2 cellular contexts compared by ENCODE assay signal in the genomic region with DNA sequence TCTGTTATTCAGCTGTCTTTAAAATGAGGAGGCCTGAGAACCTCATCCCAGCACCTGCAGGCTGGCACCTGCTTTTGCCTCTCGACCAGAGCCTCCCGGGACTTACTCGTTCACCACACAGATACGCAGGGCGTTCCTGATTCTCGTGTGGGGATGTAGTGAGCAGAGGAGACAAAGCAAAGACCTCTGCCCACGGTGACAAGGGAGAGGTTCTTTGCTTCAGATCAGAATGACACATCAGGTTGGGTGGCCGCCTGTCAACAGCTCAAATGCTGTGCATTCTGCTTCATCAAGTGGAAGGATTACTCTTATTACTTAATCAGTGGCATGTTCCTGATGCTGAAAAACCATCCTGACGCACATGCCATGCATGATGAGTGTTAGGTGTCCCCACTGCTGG.
TF ChIP-seq lines count a peak whose summit lies in the region.

No MANE protein-coding gene starts in this region.

TF ChIP-seq in H1, 55 proteins besides CTCF, POLR2A, EP300 and RAD21:
- TF ChIP-seq JUN (IDR thresholded peaks at IDR 0.05; ENCODE audit: low read depth, low read length) (no peak), ZNF274 (IDR thresholded peaks at IDR 0.05; ENCODE audit: borderline replicate concordance, extremely low read depth, low read length) (no peak), MAFK (IDR thresholded peaks at IDR 0.05; ENCODE audit: low read depth, low read length) (no peak), SP2 (IDR thresholded peaks at IDR 0.05; ENCODE audit: low read length) (no peak), HDAC2 (IDR thresholded peaks at IDR 0.05; ENCODE audit: borderline replicate concordance in 1 of 2, low read depth in 2 of 2, low read length in 2 of 2) (no peak), PHF8 (conservative IDR thresholded peaks at IDR 0.05; ENCODE audit: low read depth, low read length) (no peak), USF2 (IDR thresholded peaks at IDR 0.05; ENCODE audit: low read length) (no peak), HDAC6 (IDR thresholded peaks at IDR 0.05; ENCODE audit: low read depth, low read length) (no peak), CHD2 (IDR thresholded peaks at IDR 0.05; ENCODE audit: low read length) (no peak), NRF1 (IDR thresholded peaks at IDR 0.05; ENCODE audit: low read depth, low read length) (no peak), RFX5 (IDR thresholded peaks at IDR 0.05; ENCODE audit: borderline replicate concordance, low read depth, low read length) (no peak), EZH2 (IDR thresholded peaks at IDR 0.05; ENCODE audit: low read depth, low read length, severe bottlenecking) (no peak), BACH1 (IDR thresholded peaks at IDR 0.05; ENCODE audit: low read length) (no peak), SAP30 (IDR thresholded peaks at IDR 0.05; ENCODE audit: insufficient read depth, insufficient replicate concordance, low read length) (no peak), CBX5 (IDR thresholded peaks at IDR 0.05; ENCODE audit: low read depth, low read length) (no peak), EGR1 (IDR thresholded peaks at IDR 0.05; ENCODE audit: borderline replicate concordance, low read depth, low read length) (no peak), SIX5 (IDR thresholded peaks at IDR 0.05; ENCODE audit: low read depth, low read length) (no peak), GABPA (IDR thresholded peaks at IDR 0.05; ENCODE audit: borderline replicate concordance, insufficient read depth, low read length) (no peak)
- TF ChIP-seq, protein P1, sequence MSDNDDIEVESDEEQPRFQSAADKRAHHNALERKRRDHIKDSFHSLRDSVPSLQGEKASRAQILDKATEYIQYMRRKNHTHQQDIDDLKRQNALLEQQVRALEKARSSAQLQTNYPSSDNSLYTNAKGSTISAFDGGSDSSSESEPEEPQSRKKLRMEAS (IDR thresholded peaks at IDR 0.05): no peak
TF ChIP-seq in H1: peak in this region for 0.

TF ChIP-seq in WTC11, 78 proteins besides CTCF, POLR2A, EP300 and RAD21:
- TF ChIP-seq PREB (CRISPR knock-in tag; IDR thresholded peaks at IDR 0.05; ENCODE audit: borderline replicate concordance) (no peak), GRHL2 (CRISPR knock-in tag; IDR thresholded peaks at IDR 0.05; ENCODE audit: insufficient replicate concordance, severe bottlenecking) (no peak), NFYB (CRISPR knock-in tag; conservative IDR thresholded peaks at IDR 0.05; ENCODE audit: low read depth) (no peak), ZNF219 (CRISPR knock-in tag; IDR thresholded peaks at IDR 0.05; ENCODE audit: borderline replicate concordance) (no peak), E2F4 (CRISPR knock-in tag; IDR thresholded peaks at IDR 0.05; ENCODE audit: borderline replicate concordance, low read depth) (no peak), RELA (CRISPR knock-in tag; IDR thresholded peaks at IDR 0.05; ENCODE audit: borderline replicate concordance) (no peak), CBFB (CRISPR knock-in tag; IDR thresholded peaks at IDR 0.05; ENCODE audit: low read depth) (no peak), FOXJ3 (CRISPR knock-in tag; IDR thresholded peaks at IDR 0.05; ENCODE audit: borderline replicate concordance) (no peak), OVOL2 (CRISPR knock-in tag; IDR thresholded peaks at IDR 0.05; ENCODE audit: borderline replicate concordance) (no peak), ZNF138 (CRISPR knock-in tag; conservative IDR thresholded peaks at IDR 0.05) (no peak), ZNF232 (CRISPR knock-in tag; IDR thresholded peaks at IDR 0.05) (no peak), EMX1 (CRISPR knock-in tag; IDR thresholded peaks at IDR 0.05) (no peak), ZNF425 (CRISPR knock-in tag; conservative IDR thresholded peaks at IDR 0.05) (no peak)
- TF ChIP-seq, protein P2, sequence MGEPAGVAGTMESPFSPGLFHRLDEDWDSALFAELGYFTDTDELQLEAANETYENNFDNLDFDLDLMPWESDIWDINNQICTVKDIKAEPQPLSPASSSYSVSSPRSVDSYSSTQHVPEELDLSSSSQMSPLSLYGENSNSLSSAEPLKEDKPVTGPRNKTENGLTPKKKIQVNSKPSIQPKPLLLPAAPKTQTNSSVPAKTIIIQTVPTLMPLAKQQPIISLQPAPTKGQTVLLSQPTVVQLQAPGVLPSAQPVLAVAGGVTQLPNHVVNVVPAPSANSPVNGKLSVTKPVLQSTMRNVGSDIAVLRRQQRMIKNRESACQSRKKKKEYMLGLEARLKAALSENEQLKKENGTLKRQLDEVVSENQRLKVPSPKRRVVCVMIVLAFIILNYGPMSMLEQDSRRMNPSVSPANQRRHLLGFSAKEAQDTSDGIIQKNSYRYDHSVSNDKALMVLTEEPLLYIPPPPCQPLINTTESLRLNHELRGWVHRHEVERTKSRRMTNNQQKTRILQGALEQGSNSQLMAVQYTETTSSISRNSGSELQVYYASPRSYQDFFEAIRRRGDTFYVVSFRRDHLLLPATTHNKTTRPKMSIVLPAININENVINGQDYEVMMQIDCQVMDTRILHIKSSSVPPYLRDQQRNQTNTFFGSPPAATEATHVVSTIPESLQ (CRISPR knock-in tag; IDR thresholded peaks at IDR 0.05): no peak
- TF ChIP-seq, protein P3, sequence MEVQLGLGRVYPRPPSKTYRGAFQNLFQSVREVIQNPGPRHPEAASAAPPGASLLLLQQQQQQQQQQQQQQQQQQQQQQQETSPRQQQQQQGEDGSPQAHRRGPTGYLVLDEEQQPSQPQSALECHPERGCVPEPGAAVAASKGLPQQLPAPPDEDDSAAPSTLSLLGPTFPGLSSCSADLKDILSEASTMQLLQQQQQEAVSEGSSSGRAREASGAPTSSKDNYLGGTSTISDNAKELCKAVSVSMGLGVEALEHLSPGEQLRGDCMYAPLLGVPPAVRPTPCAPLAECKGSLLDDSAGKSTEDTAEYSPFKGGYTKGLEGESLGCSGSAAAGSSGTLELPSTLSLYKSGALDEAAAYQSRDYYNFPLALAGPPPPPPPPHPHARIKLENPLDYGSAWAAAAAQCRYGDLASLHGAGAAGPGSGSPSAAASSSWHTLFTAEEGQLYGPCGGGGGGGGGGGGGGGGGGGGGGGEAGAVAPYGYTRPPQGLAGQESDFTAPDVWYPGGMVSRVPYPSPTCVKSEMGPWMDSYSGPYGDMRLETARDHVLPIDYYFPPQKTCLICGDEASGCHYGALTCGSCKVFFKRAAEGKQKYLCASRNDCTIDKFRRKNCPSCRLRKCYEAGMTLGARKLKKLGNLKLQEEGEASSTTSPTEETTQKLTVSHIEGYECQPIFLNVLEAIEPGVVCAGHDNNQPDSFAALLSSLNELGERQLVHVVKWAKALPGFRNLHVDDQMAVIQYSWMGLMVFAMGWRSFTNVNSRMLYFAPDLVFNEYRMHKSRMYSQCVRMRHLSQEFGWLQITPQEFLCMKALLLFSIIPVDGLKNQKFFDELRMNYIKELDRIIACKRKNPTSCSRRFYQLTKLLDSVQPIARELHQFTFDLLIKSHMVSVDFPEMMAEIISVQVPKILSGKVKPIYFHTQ (CRISPR knock-in tag; IDR thresholded peaks at IDR 0.05): no peak
- TF ChIP-seq, protein P4, sequence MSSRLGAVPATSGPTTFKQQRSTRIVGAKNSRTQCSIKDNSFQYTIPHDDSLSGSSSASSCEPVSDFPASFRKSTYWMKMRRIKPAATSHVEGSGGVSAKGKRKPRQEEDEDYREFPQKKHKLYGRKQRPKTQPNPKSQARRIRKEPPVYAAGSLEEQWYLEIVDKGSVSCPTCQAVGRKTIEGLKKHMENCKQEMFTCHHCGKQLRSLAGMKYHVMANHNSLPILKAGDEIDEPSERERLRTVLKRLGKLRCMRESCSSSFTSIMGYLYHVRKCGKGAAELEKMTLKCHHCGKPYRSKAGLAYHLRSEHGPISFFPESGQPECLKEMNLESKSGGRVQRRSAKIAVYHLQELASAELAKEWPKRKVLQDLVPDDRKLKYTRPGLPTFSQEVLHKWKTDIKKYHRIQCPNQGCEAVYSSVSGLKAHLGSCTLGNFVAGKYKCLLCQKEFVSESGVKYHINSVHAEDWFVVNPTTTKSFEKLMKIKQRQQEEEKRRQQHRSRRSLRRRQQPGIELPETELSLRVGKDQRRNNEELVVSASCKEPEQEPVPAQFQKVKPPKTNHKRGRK (CRISPR knock-in tag; IDR thresholded peaks at IDR 0.05; ENCODE audit: borderline replicate concordance): no peak
- TF ChIP-seq, protein P5, sequence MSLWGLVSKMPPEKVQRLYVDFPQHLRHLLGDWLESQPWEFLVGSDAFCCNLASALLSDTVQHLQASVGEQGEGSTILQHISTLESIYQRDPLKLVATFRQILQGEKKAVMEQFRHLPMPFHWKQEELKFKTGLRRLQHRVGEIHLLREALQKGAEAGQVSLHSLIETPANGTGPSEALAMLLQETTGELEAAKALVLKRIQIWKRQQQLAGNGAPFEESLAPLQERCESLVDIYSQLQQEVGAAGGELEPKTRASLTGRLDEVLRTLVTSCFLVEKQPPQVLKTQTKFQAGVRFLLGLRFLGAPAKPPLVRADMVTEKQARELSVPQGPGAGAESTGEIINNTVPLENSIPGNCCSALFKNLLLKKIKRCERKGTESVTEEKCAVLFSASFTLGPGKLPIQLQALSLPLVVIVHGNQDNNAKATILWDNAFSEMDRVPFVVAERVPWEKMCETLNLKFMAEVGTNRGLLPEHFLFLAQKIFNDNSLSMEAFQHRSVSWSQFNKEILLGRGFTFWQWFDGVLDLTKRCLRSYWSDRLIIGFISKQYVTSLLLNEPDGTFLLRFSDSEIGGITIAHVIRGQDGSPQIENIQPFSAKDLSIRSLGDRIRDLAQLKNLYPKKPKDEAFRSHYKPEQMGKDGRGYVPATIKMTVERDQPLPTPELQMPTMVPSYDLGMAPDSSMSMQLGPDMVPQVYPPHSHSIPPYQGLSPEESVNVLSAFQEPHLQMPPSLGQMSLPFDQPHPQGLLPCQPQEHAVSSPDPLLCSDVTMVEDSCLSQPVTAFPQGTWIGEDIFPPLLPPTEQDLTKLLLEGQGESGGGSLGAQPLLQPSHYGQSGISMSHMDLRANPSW (CRISPR knock-in tag; conservative IDR thresholded peaks at IDR 0.05; ENCODE audit: low read depth): no peak
